32 cellular contexts compared by ENCODE assay signal in genomic region chr5:31347558-31347905, GRCh38.
"Had no signal": no experiment of that assay in that cellular context is flagged by ENCODE, and none has a peak within 500 bp of the region (broad histone marks: within the 10 kb centered on the region; RNA-seq: fewer than 3 reads in every experiment).

No MANE protein-coding gene starts in this region.

- H3K27ac ChIP-seq: ascending aorta, body of pancreas, KMS-11, RWPE1, SJSA1, VCaP had no signal

- H3K4me1 Mint-ChIP-seq: activated CD4-positive, alpha-beta T cell treated with anti-CD3 and anti-CD28 coated beads, Interleukin-2, amount 10 ng/mL, durations not matched to agents 7 days and 5 days; activated naive CD8-positive, alpha-beta T cell treated with anti-CD3 and anti-CD28 coated beads, Interleukin-2, amount 50 U/mL, for 24 hours had no signal

- H3K27me3 Mint-ChIP-seq: activated CD4-positive, alpha-beta T cell treated with anti-CD3 and anti-CD28 coated beads, Interleukin-2, amount 10 ng/mL, durations not matched to agents 7 days and 5 days had no signal

- DNase-seq: activated CD4-positive, alpha-beta memory T cell treated with anti-CD3 and anti-CD28 coated beads for 36 hours; activated CD4-positive, alpha-beta T cell treated with anti-CD3 and anti-CD28 coated beads, Interleukin-2, amount 10 ng/mL, durations not matched to agents 7 days and 5 days; activated CD4-positive, CD25-positive, alpha-beta regulatory T cell; activated CD8-positive, alpha-beta memory T cell treated with anti-CD3 and anti-CD28 coated beads for 24 hours; activated effector memory CD4-positive, alpha-beta T cell treated with anti-CD3 and anti-CD28 coated beads, Interleukin-2, amount 50 U/mL, for 16 hours; activated naive CD4-positive, alpha-beta T cell treated with Interleukin-2 at 50 U/mL for 16 hours; activated naive CD8-positive, alpha-beta T cell treated with anti-CD3 and anti-CD28 coated beads, Interleukin-2, amount 50 U/mL, for 24 hours; activated T-cell treated with anti-CD3 and anti-CD28 coated beads, Interleukin-2, amount 50 U/mL, for 4 hours; amniotic stem cell; body of pancreas; central memory CD4-positive, alpha-beta T cell; MG63; NCI-H1092 treated with DMSO at 0.1 percent for 48 hours; NCI-H1417 treated with DMSO at 0.1 percent for 48 hours; NCI-H1694; NCI-H2029; NCI-H2107; NCI-H2171 treated with DMSO at 0.1 percent for 48 hours; NCI-H226; NCI-H526; NCI-H82; NK-92 treated with Interleukin-12 subunit alpha and Interleukin-12 subunit beta, amount 100 ng/mL, for 24 hours; OCI-M1; Right ventricle myocardium superior; T-helper 1 cell had no signal

- H3K9me3 Mint-ChIP-seq: activated CD4-positive, alpha-beta memory T cell treated with anti-CD3 and anti-CD28 coated beads for 36 hours; activated CD4-positive, alpha-beta T cell treated with anti-CD3 and anti-CD28 coated beads, Interleukin-2, amount 10 ng/mL, durations not matched to agents 7 days and 5 days; activated T-cell treated with anti-CD3 and anti-CD28 coated beads, Interleukin-2, amount 50 U/mL, for 4 hours had no signal

- H3K27ac Mint-ChIP-seq: activated CD4-positive, alpha-beta memory T cell treated with anti-CD3 and anti-CD28 coated beads for 36 hours; activated CD4-positive, alpha-beta T cell treated with anti-CD3 and anti-CD28 coated beads, Interleukin-2, amount 10 ng/mL, durations not matched to agents 7 days and 5 days; activated naive CD4-positive, alpha-beta T cell treated with anti-CD3 and anti-CD28 coated beads, Interleukin-2, amount 50 U/mL, for 72 hours; activated naive CD8-positive, alpha-beta T cell treated with anti-CD3 and anti-CD28 coated beads, Interleukin-2, amount 50 U/mL, for 24 hours had no signal

- H3K36me3 Mint-ChIP-seq: activated CD4-positive, alpha-beta memory T cell treated with anti-CD3 and anti-CD28 coated beads for 36 hours; activated naive CD4-positive, alpha-beta T cell treated with anti-CD3 and anti-CD28 coated beads, Interleukin-2, amount 50 U/mL, for 72 hours had no signal

- H3K4me3 Mint-ChIP-seq: activated CD4-positive, alpha-beta memory T cell treated with anti-CD3 and anti-CD28 coated beads for 36 hours; activated CD4-positive, alpha-beta T cell treated with anti-CD3 and anti-CD28 coated beads, Interleukin-2, amount 10 ng/mL, durations not matched to agents 7 days and 5 days; activated naive CD8-positive, alpha-beta T cell treated with anti-CD3 and anti-CD28 coated beads, Interleukin-2, amount 50 U/mL, for 24 hours; activated T-cell treated with anti-CD3 and anti-CD28 coated beads, Interleukin-2, amount 50 U/mL, for 4 hours had no signal

- H3K4me3 ChIP-seq: ascending aorta, body of pancreas, MG63, SJSA1 had no signal

- H3K36me3 ChIP-seq: ascending aorta, MG63, SJSA1 had no signal

- H3K27me3 ChIP-seq: ascending aorta, body of pancreas, MG63, SJSA1 had no signal

- ATAC-seq: activated naive CD4-positive, alpha-beta T cell treated with anti-CD3 and anti-CD28 coated beads, Interleukin-2, amount 50 U/mL, for 72 hours; activated naive CD8-positive, alpha-beta T cell treated with anti-CD3 and anti-CD28 coated beads, Interleukin-2, amount 50 U/mL, for 24 hours; activated T-cell treated with anti-CD3 and anti-CD28 coated beads, Interleukin-2, amount 50 U/mL, for 4 hours; body of pancreas; Panc1 had no signal

- H3K4me1 ChIP-seq: ascending aorta, body of pancreas, SJSA1 had no signal

- H3K9me3 ChIP-seq: ascending aorta, body of pancreas, MG63, SJSA1 had no signal
